Comparison of ENCODE assay signal across 8 cellular contexts in genomic region chr2:24435391-24436316, GRCh38. TPM values are rescaled to one million over a fixed set of nuclear protein-coding genes. Genes with fewer than 3 reads are reported as not detected.
DNase-seq lines count a peak whose midpoint lies in the region; ATAC-seq and TF ChIP-seq lines count a peak whose summit lies in the region.

No MANE protein-coding gene starts in this region.

- DNase-seq in G401 (ENCODE audit: low spot score) (peak; percentile 65), ascending aorta (ENCODE audit: low spot score in 2 of 2) (peak; percentile 18 to 81), hepatic stellate cell (ENCODE audit: low spot score) (peak; percentile 15), gastrocnemius medialis (peak; percentile 91), NCI-H226 (no peak), kidney tubule cell (ENCODE audit: low spot score) (no peak)
- no peak for DNase-seq in stimulated activated CD4-positive, alpha-beta T cell treated with anti-CD3 and anti-CD28 coated beads, Interleukin-2, amount 100 ng/mL, for 24 hours
- no peak for DNase-seq in activated CD4-positive, alpha-beta T cell treated with anti-CD3 and anti-CD28 coated beads for 1 hour

- no peaks in the 10 kb centered on the region for H3K9me3 ChIP-seq in ascending aorta
- H3K9me3 ChIP-seq in gastrocnemius medialis, result no peaks in the 10 kb centered on the region

- ATAC-seq in gastrocnemius medialis, result peak; percentile 91

- TF ChIP-seq CTCF in ascending aorta (IDR thresholded peaks at IDR 0.05), result no peak
- TF ChIP-seq CTCF in gastrocnemius medialis (IDR thresholded peaks at IDR 0.05 in 4 of 5, conservative IDR thresholded peaks at IDR 0.05 in 1 of 5), result no peak

- H3K27me3 ChIP-seq in ascending aorta, result no peaks in the 10 kb centered on the region
- H3K27me3 ChIP-seq in gastrocnemius medialis, result no peaks in the 10 kb centered on the region

- H3K27ac ChIP-seq in ascending aorta, result peak overlapping the region; percentile 31 to 39
- peak overlapping the region; percentile 81 to 92 (median 91) for H3K27ac ChIP-seq in gastrocnemius medialis

- in situ Hi-C loops in G401 (cut with HindIII; ENCODE audit: low sequenced_read_pairs) (no loop called here), gastrocnemius medialis (cut with MboI; ENCODE audit: low sequenced_read_pairs in 4 of 4) (no loop called here)

- H3K4me3 ChIP-seq in ascending aorta, result peak overlapping the region in 1 of 2 donors; percentile 0
- H3K4me3 ChIP-seq in gastrocnemius medialis, result peak overlapping the region; percentile 27 to 46 (median 34)

- intact Hi-C loops in ascending aorta (cut with DNase I) (no loop called here), gastrocnemius medialis (cut with DNase I; ENCODE audit: low total_unique reads) (loop anchor here (1.0 kb wide), 1 partner anchor 56 kb away; the partner anchor contains the start of gene NCOA1)

- peaks cover 0 to 7% of the 10 kb centered on the region in 2 donors for H3K4me1 ChIP-seq in ascending aorta
- peaks cover 54% of the 10 kb centered on the region in 2 donors for H3K4me1 ChIP-seq in gastrocnemius medialis

- no peaks in the 10 kb centered on the region for H3K36me3 ChIP-seq in ascending aorta
- H3K36me3 ChIP-seq in gastrocnemius medialis, result no peaks in the 10 kb centered on the region

- TF ChIP-seq POLR2A in gastrocnemius medialis (IDR thresholded peaks at IDR 0.05), result no peak

RNA-seq across cellular contexts. Expression of gene NCOA1, which starts 55.4 kb away (rescaled TPM):
- 5.0 and 8.9 TPM in 2 replicates for total RNA-seq in G401 (2014; rRNA removed; shearing (Covaris generic))
- total RNA-seq in ascending aorta, result 19.3 TPM
- total RNA-seq in gastrocnemius medialis, result 10 to 100 TPM; 33.9 to 91.2 (median 60.1) TPM

Comparison
In these comparisons a context has a peak if more than half of its experiments do, and no peak if none do; other contexts are left out.
1. DNase-seq: peak in G401 (single experiment), ascending aorta (2 of 2), hepatic stellate cell (single experiment) and gastrocnemius medialis (2 of 2); none in stimulated activated CD4-positive, alpha-beta T cell treated with anti-CD3 and anti-CD28 coated beads, Interleukin-2, amount 100 ng/mL, for 24 hours (0 of 2), NCI-H226 (single experiment), activated CD4-positive, alpha-beta T cell treated with anti-CD3 and anti-CD28 coated beads for 1 hour (single experiment) and kidney tubule cell (single experiment).